15 cellular contexts compared by ENCODE assay signal in genomic region chr19:40692212-40692551, GRCh38. TPM values are rescaled to one million over a fixed set of nuclear protein-coding genes. Genes with fewer than 3 reads are reported as not detected.
DNase-seq lines count a peak whose midpoint lies in the region; ATAC-seq and TF ChIP-seq lines count a peak whose summit lies in the region.
"Had no signal": no experiment of that assay in that cellular context is flagged by ENCODE, and none has a peak within 500 bp of the region (broad histone marks: within the 10 kb centered on the region; RNA-seq: fewer than 3 reads in every experiment).

No MANE protein-coding gene starts in this region.

- TF ChIP-seq POLR2A in gastroesophageal sphincter (IDR thresholded peaks at IDR 0.05): no peak

- peaks cover 10% of the 10 kb centered on the region for H3K4me1 Mint-ChIP-seq in stimulated activated memory B cell treated with anti-CD40 and anti-IgM and Interleukin-4, amounts not matched to agents 10 μg/mL and 1 μg/mL and 100 μg/mL, for 72 hours

- peak overlapping the region; percentile 1 for H3K27ac Mint-ChIP-seq in stimulated activated memory B cell treated with anti-CD40 and anti-IgM and Interleukin-4, amounts not matched to agents 10 μg/mL and 1 μg/mL and 100 μg/mL, for 72 hours
- H3K27ac Mint-ChIP-seq: CD8-positive, alpha-beta T cell had no signal

- H3K4me1 ChIP-seq in NT2/D1 (ENCODE audit: insufficient read depth, insufficient read length) (peaks cover 21% of the 10 kb centered on the region), gastroesophageal sphincter (peaks cover 0 to 45% (median 17%) of the 10 kb centered on the region in 3 donors)

- no peak for TF ChIP-seq EP300 in gastroesophageal sphincter (IDR thresholded peaks at IDR 0.05)

- no peaks in the 10 kb centered on the region for H3K27me3 ChIP-seq in NT2/D1 (ENCODE audit: insufficient read depth, insufficient read length)
- H3K27me3 ChIP-seq in gastroesophageal sphincter: no peaks in the 10 kb centered on the region
- H3K27me3 ChIP-seq: SJCRH30 had no signal

- H3K4me3 ChIP-seq in NT2/D1 (ENCODE audit: insufficient read length, low read depth): no peak overlapping the region
- no peak overlapping the region for H3K4me3 ChIP-seq in gastroesophageal sphincter
- H3K4me3 ChIP-seq: SJCRH30 had no signal

- no peaks in the 10 kb centered on the region for H3K27me3 Mint-ChIP-seq in stimulated activated memory B cell treated with anti-CD40 and anti-IgM and Interleukin-4, amounts not matched to agents 10 μg/mL and 1 μg/mL and 100 μg/mL, for 72 hours
- H3K27me3 Mint-ChIP-seq: activated naive CD8-positive, alpha-beta T cell treated with anti-CD3 and anti-CD28 coated beads for 36 hours had no signal

- no peak overlapping the region for H3K4me3 Mint-ChIP-seq in stimulated activated memory B cell treated with anti-CD40 and anti-IgM and Interleukin-4, amounts not matched to agents 10 μg/mL and 1 μg/mL and 100 μg/mL, for 72 hours

- no peaks in the 10 kb centered on the region for H3K9me3 Mint-ChIP-seq in stimulated activated memory B cell treated with anti-CD40 and anti-IgM and Interleukin-4, amounts not matched to agents 10 μg/mL and 1 μg/mL and 100 μg/mL, for 72 hours
- H3K9me3 Mint-ChIP-seq: activated naive CD8-positive, alpha-beta T cell treated with anti-CD3 and anti-CD28 coated beads for 36 hours; CD8-positive, alpha-beta T cell had no signal

- 60% methylated on average over 1 of the region's 14 CpGs; no CpG with 5 or more reads in 1 of the 2 donors for WGBS in gastroesophageal sphincter (ENCODE audit: low coverage in 1 of 2), 2 donors

- ATAC-seq in gastroesophageal sphincter (no peak), HG03196 (IDR thresholded peaks at IDR 0.05; ENCODE audit: unreplicated experiment) (no peak), HG03342 (IDR thresholded peaks at IDR 0.05; ENCODE audit: unreplicated experiment) (no peak)
- no peak for ATAC-seq in stimulated activated memory B cell treated with anti-CD40 and anti-IgM and Interleukin-4, amounts not matched to agents 10 μg/mL and 1 μg/mL and 100 μg/mL, for 72 hours
- ATAC-seq: CD8-positive, alpha-beta T cell had no signal

- no peak for TF ChIP-seq CTCF in gastroesophageal sphincter (IDR thresholded peaks at IDR 0.05)

- H3K9me3 ChIP-seq in NT2/D1 (ENCODE audit: insufficient read depth, low read length) (no peaks in the 10 kb centered on the region), gastroesophageal sphincter (no peaks in the 10 kb centered on the region)
- H3K9me3 ChIP-seq: SJCRH30 had no signal

- H3K36me3 ChIP-seq in NT2/D1 (ENCODE audit: insufficient read depth, insufficient read length, low read length): peaks cover 32% of the 10 kb centered on the region
- peaks cover 0 to 53% of the 10 kb centered on the region in 2 donors for H3K36me3 ChIP-seq in gastroesophageal sphincter
- H3K36me3 ChIP-seq: SJCRH30 had no signal

- peaks cover 14% of the 10 kb centered on the region for H3K36me3 Mint-ChIP-seq in stimulated activated memory B cell treated with anti-CD40 and anti-IgM and Interleukin-4, amounts not matched to agents 10 μg/mL and 1 μg/mL and 100 μg/mL, for 72 hours

- peak overlapping the region; percentile 61 for H3K9ac ChIP-seq in NT2/D1 (ENCODE audit: insufficient read length, low read depth)

- DNase-seq in DMS53 (lab: John Stamatoyannopoulos, UW) (peak; percentile 32), DMS53 treated with DMSO at 0.1 percent for 48 hours (lab: John Stamatoyannopoulos, UW; ENCODE audit: unreplicated experiment) (no peak), NT2/D1 (ENCODE audit: low read depth, low spot score) (no peak), HT-29 (ENCODE audit: low spot score) (no peak)
- DNase-seq: 8988T; activated CD8-positive, alpha-beta memory T cell treated with anti-CD3 and anti-CD28 coated beads for 24 hours; CD8-positive, alpha-beta T cell; NCI-H1436 treated with DMSO at 0.1 percent for 48 hours; NCI-H446; SJCRH30 had no signal

- H3K27ac ChIP-seq in gastroesophageal sphincter: peak overlapping the region in 3 of 4 donors; percentile 88 to 95 (median 94)

RNA-seq across cellular contexts. Expression of gene NUMBL, which starts 1.7 kb away (rescaled TPM):
- total RNA-seq in gastroesophageal sphincter: 10 to 100 TPM; 35.8 to 60.6 (median 49.1) TPM
- total RNA-seq in HT-29 (2014; rRNA removed; shearing (Covaris generic)): 13.4 and 14.6 TPM in 2 replicates

RNA-seq across cellular contexts. Expression of gene COQ8B, which starts 24.5 kb away (rescaled TPM):
- total RNA-seq in gastroesophageal sphincter: 10 to 100 TPM; 27.3 to 50.5 (median 44.7) TPM
- 57.2 and 71.3 TPM in 2 replicates for total RNA-seq in HT-29 (2014; rRNA removed; shearing (Covaris generic))

RNA-seq across cellular contexts. Expression of gene ITPKC, which starts 24.7 kb away (rescaled TPM):
- total RNA-seq in gastroesophageal sphincter: 10 to 100 TPM; 25.2 to 71.8 (median 30.6) TPM
- 52.2 and 58.5 TPM in 2 replicates for total RNA-seq in HT-29 (2014; rRNA removed; shearing (Covaris generic))

RNA-seq across cellular contexts. Expression of gene ACTMAP, which starts 58.1 kb away (rescaled TPM):
- 1 to 10 TPM in 3 of 4 donors, under 1 TPM in 1; 0.89 to 2.4 (median 2.0) TPM for total RNA-seq in gastroesophageal sphincter
- total RNA-seq in HT-29 (2014; rRNA removed; shearing (Covaris generic)): 1.9 and 2.6 TPM in 2 replicates

RNA-seq across cellular contexts. Expression of gene SNRPA, which starts 58.8 kb away (rescaled TPM):
- total RNA-seq in gastroesophageal sphincter: 10 to 100 TPM; 24.5 to 56.0 (median 48.2) TPM
- 252 and 361 TPM in 2 replicates for total RNA-seq in HT-29 (2014; rRNA removed; shearing (Covaris generic))
